12 cellular contexts compared by ENCODE assay signal in genomic region chr3:56811545-56812202, GRCh38. TPM values are rescaled to one million over a fixed set of nuclear protein-coding genes. Genes with fewer than 3 reads are reported as not detected.
DNase-seq lines count a peak whose midpoint lies in the region; ATAC-seq and TF ChIP-seq lines count a peak whose summit lies in the region.
"Had no signal": no experiment of that assay in that cellular context is flagged by ENCODE, and none has a peak within 500 bp of the region (broad histone marks: within the 10 kb centered on the region; RNA-seq: fewer than 3 reads in every experiment).

No MANE protein-coding gene starts in this region.

- peak; percentile 69 for ATAC-seq in stimulated activated naive CD8-positive, alpha-beta T cell treated with anti-CD3 and anti-CD28 coated beads, Interleukin-15, Interleukin-2, amounts not matched to agents 100 U/mL and 50 U/mL, for 24 hours
- no peak for ATAC-seq in stimulated activated naive CD8-positive, alpha-beta T cell treated with anti-CD3 and anti-CD28 coated beads, Interleukin-15, amount 100 ng/mL, for 72 hours
- peak; percentile 25; the same call in 1 of the 3 replicates for ATAC-seq in SK-N-SH treated with all-trans-retinoic acid at 6 μM for 48 hours

- no peaks in the 10 kb centered on the region for H3K9me2 ChIP-seq in hepatocyte (replicated peaks; ENCODE audit: insufficient read depth)

- H2AFZ ChIP-seq in hepatocyte = no peak overlapping the region

- H3K4me1 Mint-ChIP-seq in stimulated activated naive CD8-positive, alpha-beta T cell treated with anti-CD3 and anti-CD28 coated beads, Interleukin-15, amount 100 ng/mL, for 72 hours = peaks cover 60% of the 10 kb centered on the region
- H3K4me1 Mint-ChIP-seq in Caco-2 (ENCODE audit: low read depth, unreplicated experiment) = peaks cover 12% of the 10 kb centered on the region

- H3K27ac ChIP-seq in hepatocyte = peak overlapping the region; percentile 78

- CTCF ChIA-PET in Caco-2 (lab: Charles Lee) = interaction anchor here (1.2 to 2.5 kb wide), 3 partner anchors 9 to 12 kb away, joined by 3 to 23 read pairs (median 4); partner anchors contain the start of gene ARHGEF3

- no peaks in the 10 kb centered on the region for H3K36me3 ChIP-seq in hepatocyte (replicated peaks; ENCODE audit: insufficient read depth, low read depth)
- no peaks in the 10 kb centered on the region for H3K36me3 ChIP-seq in Caco-2 (ENCODE audit: control insufficient read depth, insufficient read depth, low read length)

- H3K27me3 ChIP-seq in hepatocyte = no peaks in the 10 kb centered on the region
- H3K27me3 ChIP-seq in Caco-2 (replicated peaks; ENCODE audit: control insufficient read depth, insufficient read depth, low read length) = no peaks in the 10 kb centered on the region

- no peak overlapping the region for H3K4me2 ChIP-seq in hepatocyte

- H3K9me3 ChIP-seq in hepatocyte (ENCODE audit: low read depth) = no peaks in the 10 kb centered on the region
- no peaks in the 10 kb centered on the region for H3K9me3 ChIP-seq in Caco-2

- intact Hi-C loops in Caco-2 (cut with micrococcal nuclease; ENCODE audit: unreplicated experiment) = no loop called here

- no peaks in the 10 kb centered on the region for H4K20me1 ChIP-seq in hepatocyte (ENCODE audit: insufficient read depth, poor library complexity, severe bottlenecking)

- no peaks in the 10 kb centered on the region for H3K9me3 Mint-ChIP-seq in stimulated activated naive CD8-positive, alpha-beta T cell treated with anti-CD3 and anti-CD28 coated beads, Interleukin-15, amount 100 ng/mL, for 72 hours
- H3K9me3 Mint-ChIP-seq in Caco-2 (ENCODE audit: unreplicated experiment) = no peaks in the 10 kb centered on the region
- H3K9me3 Mint-ChIP-seq: activated T-helper 2 cell treated with anti-CD3 and anti-CD28 coated beads, Interferon-gamma antibody, Interleukin-2, Interleukin-4, amounts not matched to agents 10 μg/mL and 5 μg/mL and 100 μg/mL, durations not matched to agents 14 hours and 24 hours and 36 hours had no signal

- H3K79me2 ChIP-seq in hepatocyte = no peaks in the 10 kb centered on the region

- DNase-seq in stimulated activated naive CD8-positive, alpha-beta T cell treated with anti-CD3 and anti-CD28 coated beads, Interleukin-15, Interleukin-2, amounts not matched to agents 100 U/mL and 50 U/mL, for 24 hours = no peak
- no peak for DNase-seq in stimulated activated naive CD8-positive, alpha-beta T cell treated with anti-CD3 and anti-CD28 coated beads, Interleukin-15, amount 100 ng/mL, for 72 hours
- DNase-seq in hepatocyte (ENCODE audit: low spot score) (no peak), SKM-1 treated with dmso at 0.1 percent for 144 hours (lab: John Stamatoyannopoulos, UW; ENCODE audit: unreplicated experiment) (no peak), Caco-2 (no peak), H4 (ENCODE audit: low spot score) (no peak)
- no peak for DNase-seq in NK-92 treated with Interleukin-12 subunit alpha and Interleukin-12 subunit beta, amount 100 ng/mL, for 24 hours (lab: John Stamatoyannopoulos, UW)
- DNase-seq: activated CD4-positive, alpha-beta T cell treated with anti-CD3 and anti-CD28 coated beads, Interleukin-2, amount 50 U/mL, for 4 hours; NCI-H2029 treated with DMSO at 0.1 percent for 48 hours; substantia nigra had no signal

- TF ChIP-seq CTCF in hepatocyte (IDR thresholded peaks at IDR 0.05; ENCODE audit: poor library complexity) (no peak), Caco-2 (IDR thresholded peaks at IDR 0.05; ENCODE audit: insufficient read depth in 1 of 2, low read depth in 1 of 2, low read length in 1 of 2, severe bottlenecking in 1 of 2, unreplicated experiment in 1 of 2) (no peak)

- POLR2A ChIA-PET in Caco-2 (lab: Charles Lee) = no interaction called here

- no TSS peak for BruUV-seq in Caco-2 (replicated peaks; lab: Mats Ljungman, UMichigan)

- H3K27ac Mint-ChIP-seq in stimulated activated naive CD8-positive, alpha-beta T cell treated with anti-CD3 and anti-CD28 coated beads, Interleukin-15, amount 100 ng/mL, for 72 hours = peak overlapping the region in 1 of 2 donors; percentile 7
- no peak overlapping the region for H3K27ac Mint-ChIP-seq in Caco-2 (ENCODE audit: unreplicated experiment)
- H3K27ac Mint-ChIP-seq: activated T-helper 2 cell treated with anti-CD3 and anti-CD28 coated beads, Interferon-gamma antibody, Interleukin-2, Interleukin-4, amounts not matched to agents 10 μg/mL and 5 μg/mL and 100 μg/mL, durations not matched to agents 14 hours and 24 hours and 36 hours had no signal

- H3K27me3 Mint-ChIP-seq in stimulated activated naive CD8-positive, alpha-beta T cell treated with anti-CD3 and anti-CD28 coated beads, Interleukin-15, amount 100 ng/mL, for 72 hours = no peaks in the 10 kb centered on the region
- H3K27me3 Mint-ChIP-seq in Caco-2 (ENCODE audit: insufficient read depth, unreplicated experiment) = no peaks in the 10 kb centered on the region

- peaks cover 22% of the 10 kb centered on the region for H3K4me1 ChIP-seq in hepatocyte (ENCODE audit: insufficient read depth)
- H3K4me1 ChIP-seq in Caco-2 = peaks cover 7% of the 10 kb centered on the region; the same call in 1 of the 2 replicates

- peak overlapping the region in 1 of 2 donors; percentile 25 for H3K4me3 Mint-ChIP-seq in stimulated activated naive CD8-positive, alpha-beta T cell treated with anti-CD3 and anti-CD28 coated beads, Interleukin-15, amount 100 ng/mL, for 72 hours
- H3K4me3 Mint-ChIP-seq in Caco-2 (ENCODE audit: unreplicated experiment) = no peak overlapping the region

- H3K4me3 ChIP-seq in hepatocyte (no peak overlapping the region), Caco-2 (ENCODE audit: low read depth, low read length) (no peak overlapping the region)

- WGBS in hepatocyte (ENCODE audit: low lambda C conversion rate, missing lambda C conversion rate) = 83% methylated on average over 5 of the region's 5 CpGs

- H3K36me3 Mint-ChIP-seq in Caco-2 (ENCODE audit: insufficient read depth, unreplicated experiment) = no peaks in the 10 kb centered on the region

TF ChIP-seq in SK-N-SH treated with all-trans-retinoic acid at 6 μM for 48 hours, 23 proteins besides CTCF, POLR2A, EP300 and RAD21:
- TF ChIP-seq RARB (CRISPR knock-in tag; IDR thresholded peaks at IDR 0.05) (no peak), ZNF8 (CRISPR knock-in tag; IDR thresholded peaks at IDR 0.05) (no peak), ISL1 (CRISPR knock-in tag; IDR thresholded peaks at IDR 0.05) (peak; percentile 32)

RNA-seq across cellular contexts. Expression of gene ARHGEF3, which starts 9.9 kb away (rescaled TPM):
- 39.6 and 41.7 TPM in 2 replicates for total RNA-seq in hepatocyte
- polyA plus RNA-seq in hepatocyte = 52.4 and 63.8 TPM in 2 replicates
- total RNA-seq in Caco-2 (2022) = 10.2 and 14.8 TPM in 2 replicates
- 3.1 and 3.8 TPM in 2 replicates for total RNA-seq in H4 (2014; rRNA removed; shearing (Covaris generic))
